In genomic region chr3:3178498-3179328, GRCh38 we compare ENCODE assay signal across 8 cellular contexts. TPM values are rescaled to one million over a fixed set of nuclear protein-coding genes. Genes with fewer than 3 reads are reported as not detected.
DNase-seq lines count a peak whose midpoint lies in the region; ATAC-seq, FAIRE-seq and TF ChIP-seq lines count a peak whose summit lies in the region.

No MANE protein-coding gene starts in this region.

- peak overlapping the region; percentile 71 for H3K4me3 ChIP-seq in HL-60 (replicated peaks; ENCODE audit: insufficient read depth, low read length)
- H3K4me3 ChIP-seq in naive thymus-derived CD4-positive, alpha-beta T cell (ENCODE audit: low read length), result peak overlapping the region; percentile 86

- DNase-seq in HL-60 (ENCODE audit: low read depth in 1 of 2, low spot score in 1 of 2) (no peak), caudate nucleus (lab: John Stamatoyannopoulos, UW) (no peak), KBM-7 (no peak), NCI-H345 (lab: John Stamatoyannopoulos, UW) (no peak), H54 (ENCODE audit: insufficient read length, low spot score) (no peak)
- DNase-seq in naive thymus-derived CD4-positive, alpha-beta T cell, result no peak

- no peak for TF ChIP-seq POLR2A in H54 (IDR thresholded peaks at IDR 0.05; ENCODE audit: low read depth, low read length)

- H3K27me3 ChIP-seq in HL-60 (ENCODE audit: insufficient read depth, poor library complexity, severe bottlenecking), result no peaks in the 10 kb centered on the region
- H3K27me3 ChIP-seq in naive thymus-derived CD4-positive, alpha-beta T cell (ENCODE audit: control insufficient read depth in 2 of 2, insufficient read depth in 2 of 2, low read length in 2 of 2), result no peaks in the 10 kb centered on the region

- peaks cover 0 to 2% (median 0%) of the 10 kb centered on the region in 11 donors for H3K9me3 Mint-ChIP-seq in naive thymus-derived CD4-positive, alpha-beta T cell

- peaks cover 33 to 64% (median 53%) of the 10 kb centered on the region in 7 donors for H3K4me1 Mint-ChIP-seq in naive thymus-derived CD4-positive, alpha-beta T cell

- in situ Hi-C loops in KBM-7 (cut with MboI; ENCODE audit: low pct_unique_long_range_greater_than_20kb, low sequenced_read_pairs), result no loop called here

- intact Hi-C loops in naive thymus-derived CD4-positive, alpha-beta T cell (cut with micrococcal nuclease), result loop anchor here (1.0 to 10.0 kb wide), 13 partner anchors 7 to 1944 kb away; partner anchors contain the start of genes ARL8B (in 2 of the 2), ITPR1 (in 2 of the 2), SETMAR (in 2 of the 2) and TRNT1 (in 2 of the 2)

- H3K27ac Mint-ChIP-seq in naive thymus-derived CD4-positive, alpha-beta T cell, result peak overlapping the region; percentile 88 to 98 (median 95)

- H3K27ac ChIP-seq in HL-60 (replicated peaks) (peak overlapping the region; percentile 79), caudate nucleus (ENCODE audit: low read depth, low read length) (peak overlapping the region; percentile 67)
- peak overlapping the region; percentile 87 for H3K27ac ChIP-seq in naive thymus-derived CD4-positive, alpha-beta T cell (ENCODE audit: low read depth, low read length)

- H3K9me3 ChIP-seq in naive thymus-derived CD4-positive, alpha-beta T cell (ENCODE audit: control insufficient read depth in 2 of 3, low read length in 3 of 3), result no peaks in the 10 kb centered on the region

- H3K27me3 Mint-ChIP-seq in naive thymus-derived CD4-positive, alpha-beta T cell, result peaks cover 0 to 10% (median 0%) of the 10 kb centered on the region in 5 donors

- no peak for TF ChIP-seq CTCF in HL-60 (IDR thresholded peaks at IDR 0.05; ENCODE audit: insufficient read depth, low read length)

- peak overlapping the region; percentile 88 to 99 (median 94) for H3K4me3 Mint-ChIP-seq in naive thymus-derived CD4-positive, alpha-beta T cell

- H3K36me3 Mint-ChIP-seq in naive thymus-derived CD4-positive, alpha-beta T cell, result peaks cover 0 to 26% (median 13%) of the 10 kb centered on the region in 5 donors

- peaks cover 30 to 41% of the 10 kb centered on the region in 2 donors for H3K4me1 ChIP-seq in naive thymus-derived CD4-positive, alpha-beta T cell (ENCODE audit: control insufficient read depth in 2 of 2, insufficient read depth in 2 of 2, low read length in 2 of 2)

- no peak for FAIRE-seq in H54 (lab: Jason Lieb, UNC)

- CTCF ChIA-PET in naive thymus-derived CD4-positive, alpha-beta T cell (lab: Charles Lee), result interaction anchor here (0.8 to 1.5 kb wide), 4 partner anchors 11 to 22 kb away, joined by 3 to 5 read pairs (median 4); no protein-coding TSS in a partner anchor

- H3K36me3 ChIP-seq in naive thymus-derived CD4-positive, alpha-beta T cell (ENCODE audit: control insufficient read depth in 2 of 3, insufficient read depth in 3 of 3, low read length in 3 of 3), result peaks cover 0 to 5% (median 3%) of the 10 kb centered on the region in 3 experiments

- POLR2A ChIA-PET in naive thymus-derived CD4-positive, alpha-beta T cell (lab: Charles Lee), result interaction anchor here (0.6 to 7.4 kb wide), 3 partner anchors 12 to 1805 kb away, joined by 4 to 72 read pairs (median 4); no protein-coding TSS in a partner anchor

- ATAC-seq in GM18867 (IDR thresholded peaks at IDR 0.05; ENCODE audit: unreplicated experiment), result peak; percentile 5
- no peak for ATAC-seq in naive thymus-derived CD4-positive, alpha-beta T cell
- ATAC-seq in GM21576 (IDR thresholded peaks at IDR 0.05; ENCODE audit: unreplicated experiment), result no peak

RNA-seq across cellular contexts. Expression of gene CRBN, which starts 0.8 kb away (rescaled TPM):
- total RNA-seq in naive thymus-derived CD4-positive, alpha-beta T cell, result 100 to 1,000 TPM in 4 of 5 experiments, 10 to 100 TPM in 1; 69.1 to 169 (median 134) TPM
- 100 to 1,000 TPM; 171 to 198 TPM for polyA plus RNA-seq in naive thymus-derived CD4-positive, alpha-beta T cell

RNA-seq across cellular contexts. Expression of gene TRNT1, which starts 52.0 kb away (rescaled TPM):
- total RNA-seq in naive thymus-derived CD4-positive, alpha-beta T cell, result 10 to 100 TPM; 36.4 to 44.5 (median 38.8) TPM
- 10 to 100 TPM; 22.7 to 26.9 TPM for polyA plus RNA-seq in naive thymus-derived CD4-positive, alpha-beta T cell
